Comparison of ENCODE assay signal across 1 cellular context in genomic region chr11:47946682-47947575, GRCh38.
TF ChIP-seq lines count a peak whose summit lies in the region.

No MANE protein-coding gene starts in this region.

TF ChIP-seq in WTC11, 78 proteins besides CTCF, POLR2A, EP300 and RAD21 (continued from another document):
- TF ChIP-seq, protein P1, sequence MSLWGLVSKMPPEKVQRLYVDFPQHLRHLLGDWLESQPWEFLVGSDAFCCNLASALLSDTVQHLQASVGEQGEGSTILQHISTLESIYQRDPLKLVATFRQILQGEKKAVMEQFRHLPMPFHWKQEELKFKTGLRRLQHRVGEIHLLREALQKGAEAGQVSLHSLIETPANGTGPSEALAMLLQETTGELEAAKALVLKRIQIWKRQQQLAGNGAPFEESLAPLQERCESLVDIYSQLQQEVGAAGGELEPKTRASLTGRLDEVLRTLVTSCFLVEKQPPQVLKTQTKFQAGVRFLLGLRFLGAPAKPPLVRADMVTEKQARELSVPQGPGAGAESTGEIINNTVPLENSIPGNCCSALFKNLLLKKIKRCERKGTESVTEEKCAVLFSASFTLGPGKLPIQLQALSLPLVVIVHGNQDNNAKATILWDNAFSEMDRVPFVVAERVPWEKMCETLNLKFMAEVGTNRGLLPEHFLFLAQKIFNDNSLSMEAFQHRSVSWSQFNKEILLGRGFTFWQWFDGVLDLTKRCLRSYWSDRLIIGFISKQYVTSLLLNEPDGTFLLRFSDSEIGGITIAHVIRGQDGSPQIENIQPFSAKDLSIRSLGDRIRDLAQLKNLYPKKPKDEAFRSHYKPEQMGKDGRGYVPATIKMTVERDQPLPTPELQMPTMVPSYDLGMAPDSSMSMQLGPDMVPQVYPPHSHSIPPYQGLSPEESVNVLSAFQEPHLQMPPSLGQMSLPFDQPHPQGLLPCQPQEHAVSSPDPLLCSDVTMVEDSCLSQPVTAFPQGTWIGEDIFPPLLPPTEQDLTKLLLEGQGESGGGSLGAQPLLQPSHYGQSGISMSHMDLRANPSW (CRISPR knock-in tag; conservative IDR thresholded peaks at IDR 0.05; ENCODE audit: low read depth), result no peak
TF ChIP-seq in WTC11: peak in this region for 0.
